In the genomic region with DNA sequence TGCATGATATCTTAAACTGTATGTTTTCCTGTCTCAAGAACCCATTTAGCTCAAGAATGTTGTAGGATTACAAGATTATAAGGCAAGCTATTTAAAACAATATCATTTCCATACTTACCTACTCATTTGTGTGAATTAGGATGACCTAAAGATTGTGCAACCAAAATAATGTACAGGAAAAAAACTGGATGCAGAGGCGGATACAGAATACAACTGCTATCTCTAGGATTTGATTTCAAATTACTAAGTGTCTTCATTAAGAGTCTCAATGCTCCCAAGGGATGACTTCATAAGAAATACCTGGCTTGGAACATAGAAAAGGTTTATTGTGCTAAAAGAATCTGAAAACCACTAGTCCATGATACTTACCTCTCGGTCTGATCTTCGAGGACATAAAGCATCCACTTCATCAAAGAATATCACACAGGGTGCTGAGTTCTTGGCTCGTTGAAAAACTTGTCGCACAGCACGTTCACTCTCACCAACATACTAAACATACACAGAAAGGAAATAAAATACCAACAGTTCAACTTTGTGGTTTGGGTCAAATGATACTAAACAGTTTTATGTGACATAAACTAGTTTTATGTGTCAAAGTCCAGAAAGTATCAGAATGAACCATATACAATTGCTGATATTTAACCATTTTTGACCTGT, we compare ENCODE assay signal across 17 cellular contexts.
"Had no signal": no experiment of that assay in that cellular context is flagged by ENCODE, and none has a peak within 500 bp of the region (broad histone marks: within the 10 kb centered on the region; RNA-seq: fewer than 3 reads in every experiment).

No MANE protein-coding gene starts in this region.

- H3K4me3 Mint-ChIP-seq: activated B cell treated with CpG ODN at 0.5 μM for 24 hours; activated naive CD4-positive, alpha-beta T cell treated with anti-CD3 and anti-CD28 coated beads, Interleukin-2, amount 10 ng/mL, durations not matched to agents 7 days and 5 days; endodermal cell; natural killer cell had no signal

- H3K27me3 ChIP-seq: dorsolateral prefrontal cortex, uterus had no signal

- H3K27ac Mint-ChIP-seq: activated B cell treated with CpG ODN at 0.5 μM for 24 hours; activated naive CD4-positive, alpha-beta T cell treated with anti-CD3 and anti-CD28 coated beads, Interleukin-2, amount 10 ng/mL, durations not matched to agents 7 days and 5 days; activated T-helper 2 cell treated with anti-CD3 and anti-CD28 coated beads, Interferon-gamma antibody, Interleukin-2, Interleukin-4, amounts not matched to agents 10 μg/mL and 5 μg/mL and 100 μg/mL, durations not matched to agents 14 hours and 24 hours and 36 hours; endodermal cell; natural killer cell had no signal

- H3K27me3 Mint-ChIP-seq: activated B cell treated with CpG ODN at 0.5 μM for 24 hours; activated naive CD4-positive, alpha-beta T cell treated with anti-CD3 and anti-CD28 coated beads, Interleukin-2, amount 10 ng/mL, durations not matched to agents 7 days and 5 days had no signal

- H3K4me3 ChIP-seq: dorsolateral prefrontal cortex, uterus had no signal

- H3K4me1 Mint-ChIP-seq: activated B cell treated with CpG ODN at 0.5 μM for 24 hours, endodermal cell, natural killer cell had no signal

- H3K9me3 Mint-ChIP-seq: activated B cell treated with CpG ODN at 0.5 μM for 24 hours; activated naive CD4-positive, alpha-beta T cell treated with anti-CD3 and anti-CD28 coated beads, Interleukin-2, amount 10 ng/mL, durations not matched to agents 7 days and 5 days; activated T-helper 2 cell treated with anti-CD3 and anti-CD28 coated beads, Interferon-gamma antibody, Interleukin-2, Interleukin-4, amounts not matched to agents 10 μg/mL and 5 μg/mL and 100 μg/mL, durations not matched to agents 14 hours and 24 hours and 36 hours; endodermal cell; natural killer cell had no signal

- ATAC-seq: natural killer cell had no signal

- H3K36me3 ChIP-seq: uterus had no signal

- H3K36me3 Mint-ChIP-seq: natural killer cell had no signal

- H3K4me1 ChIP-seq: uterus had no signal

- DNase-seq: activated B cell treated with CpG ODN at 0.5 μM for 24 hours; activated CD4-positive, alpha-beta T cell treated with anti-CD3 and anti-CD28 coated beads for 48 hours; activated CD8-positive, alpha-beta memory T cell treated with anti-CD3 and anti-CD28 coated beads, Interleukin-2, amount 50 U/mL, for 48 hours; activated naive CD4-positive, alpha-beta T cell treated with anti-CD3 and anti-CD28 coated beads, Interleukin-2, amount 10 ng/mL, durations not matched to agents 7 days and 5 days; dorsolateral prefrontal cortex; endodermal cell; erythroblast; natural killer cell; posterior cingulate gyrus; retina; stimulated activated CD4-positive, alpha-beta T cell treated with anti-CD3 and anti-CD28 coated beads, Interleukin-12 subunit alpha, Interleukin-12 subunit beta, amount 100 ng/mL, for 4 hours; stimulated activated CD4-positive, alpha-beta T cell treated with anti-CD3 and anti-CD28 coated beads, Interleukin-2, amount 100 ng/mL, for 24 hours; T-helper 2 cell; uterus had no signal

- FAIRE-seq: astrocyte, islet of Langerhans had no signal

- H3K27ac ChIP-seq: dorsolateral prefrontal cortex, uterus had no signal
